Comparison of ENCODE assay signal across 11 cellular contexts in genomic region chr16:85571813-85572619, GRCh38. TPM values are rescaled to one million over a fixed set of nuclear protein-coding genes. Genes with fewer than 3 reads are reported as not detected.
DNase-seq lines count a peak whose midpoint lies in the region; ATAC-seq and TF ChIP-seq lines count a peak whose summit lies in the region.
"Had no signal": no experiment of that assay in that cellular context is flagged by ENCODE, and none has a peak within 500 bp of the region (broad histone marks: within the 10 kb centered on the region; RNA-seq: fewer than 3 reads in every experiment).

No MANE protein-coding gene starts in this region.

- TF ChIP-seq CTCF in GM13976 (IDR thresholded peaks at IDR 0.05; ENCODE audit: borderline replicate concordance, control extremely low read depth, extremely low read depth, insufficient read depth, missing control alignments) (no peak), activated B cell treated with CpG ODN at 0.5 μM for 24 hours (IDR thresholded peaks at IDR 0.05) (no peak), neutrophil (IDR thresholded peaks at IDR 0.05) (no peak)

- peaks cover 71% of the 10 kb centered on the region for H3K4me1 Mint-ChIP-seq in activated B cell treated with CpG ODN at 0.5 μM for 24 hours

- H3K9me3 ChIP-seq in neutrophil = no peaks in the 10 kb centered on the region
- H3K9me3 ChIP-seq: HAP-1 had no signal

- CTCF ChIA-PET in activated B cell treated with CpG ODN at 0.5 μM for 24 hours (lab: Charles Lee) = interaction anchor here (0.7 kb wide), 1 partner anchor 11 kb away, joined by 4 read pairs; no protein-coding TSS in a partner anchor

- peak; percentile 74 for DNase-seq in GM13976 (ENCODE audit: low spot score)
- DNase-seq in Jurkat, Clone E6-1 (ENCODE audit: low read depth, low spot score) = peak; percentile 76
- no peak for DNase-seq in activated B cell treated with CpG ODN at 0.5 μM for 24 hours
- no peak for DNase-seq in inferior parietal cortex (ENCODE audit: extremely low spot score)
- DNase-seq: caudate nucleus, NCI-H2029 treated with DMSO at 0.1 percent for 48 hours had no signal

- POLR2A ChIA-PET in activated B cell treated with CpG ODN at 0.5 μM for 24 hours (lab: Charles Lee) = interaction anchor here (1.4 to 9.2 kb wide), 4 partner anchors 13 to 40 kb away, joined by 5 to 84 read pairs (median 14); no protein-coding TSS in a partner anchor

- no peaks in the 10 kb centered on the region for H3K27me3 ChIP-seq in neutrophil

- no peaks in the 10 kb centered on the region for H3K9me3 Mint-ChIP-seq in activated B cell treated with CpG ODN at 0.5 μM for 24 hours

- no peaks in the 10 kb centered on the region for H3K27me3 Mint-ChIP-seq in activated B cell treated with CpG ODN at 0.5 μM for 24 hours

- ATAC-seq in activated B cell treated with CpG ODN at 0.5 μM for 24 hours (ENCODE audit: low read depth) = peak; percentile 38
- no peak for ATAC-seq in GM21367 (IDR thresholded peaks at IDR 0.05; ENCODE audit: unreplicated experiment)
- ATAC-seq in activated CD4-positive, CD25-positive, alpha-beta regulatory T cell treated with anti-CD3 and anti-CD28 coated beads, Interleukin-2, amount 50 U/mL, for 24 hours = no peak
- ATAC-seq in GM21447 (IDR thresholded peaks at IDR 0.05; ENCODE audit: unreplicated experiment) = no peak

- H3K27ac ChIP-seq in neutrophil = peak overlapping the region; percentile 26

- H3K27ac Mint-ChIP-seq in activated B cell treated with CpG ODN at 0.5 μM for 24 hours = peak overlapping the region; percentile 82

- H3K36me3 ChIP-seq in neutrophil = no peaks in the 10 kb centered on the region
- H3K36me3 ChIP-seq: HAP-1 had no signal

- intact Hi-C loops in activated B cell treated with CpG ODN at 0.5 μM for 24 hours (cut with micrococcal nuclease) = loop anchor here (1.0 to 5.0 kb wide), 2 partner anchors 17 to 35 kb away; no protein-coding TSS in a partner anchor

- H3K4me3 Mint-ChIP-seq in activated B cell treated with CpG ODN at 0.5 μM for 24 hours = peak overlapping the region; percentile 70

- in situ Hi-C loops in GM13976 (cut with MboI; ENCODE audit: low sequenced_read_pairs, unreplicated experiment) = no loop called here

- peak overlapping the region; percentile 58; the same call in 1 of the 2 replicates for H3K4me3 ChIP-seq in Jurkat, Clone E6-1 (ENCODE audit: low read length)
- H3K4me3 ChIP-seq in neutrophil (ENCODE audit: low read depth in 1 of 2, low read length in 1 of 2) = peak overlapping the region in 1 of 2 experiments; percentile 20
- H3K4me3 ChIP-seq: HAP-1 had no signal

- peaks cover 39 to 45% of the 10 kb centered on the region in 2 experiments for H3K4me1 ChIP-seq in neutrophil (ENCODE audit: control insufficient read depth in 1 of 2, insufficient read depth in 1 of 2, low read depth in 1 of 2, low read length in 1 of 2)

- peaks cover 5% of the 10 kb centered on the region for H3K36me3 Mint-ChIP-seq in activated B cell treated with CpG ODN at 0.5 μM for 24 hours (ENCODE audit: low read depth)

RNA-seq across cellular contexts. Expression of gene GSE1, which starts 41.1 kb away (rescaled TPM):
- polyA plus RNA-seq in Jurkat, Clone E6-1 (2012; ENCODE audit: insufficient read depth, insufficient read length) = 71.0 TPM
- 37.8 and 48.3 TPM in 2 replicates for total RNA-seq in activated B cell treated with CpG ODN at 0.5 μM for 24 hours

Comparison
In these comparisons a context has a peak if more than half of its experiments do, and no peak if none do; other contexts are left out.
1. DNase-seq: peak in GM13976 (single experiment) and Jurkat, Clone E6-1 (single experiment); none in activated B cell treated with CpG ODN at 0.5 μM for 24 hours (single experiment) and inferior parietal cortex (single experiment).